In genomic region chr7:39554583-39555140, GRCh38 we compare ENCODE assay signal across 1 cellular context.
TF ChIP-seq lines count a peak whose summit lies in the region.

No MANE protein-coding gene starts in this region.

TF ChIP-seq in K562, 482 proteins besides CTCF, POLR2A, EP300 and RAD21:
- TF ChIP-seq ZNF316 (IDR thresholded peaks at IDR 0.05) (peak; percentile 72), C11orf30 (IDR thresholded peaks at IDR 0.05; ENCODE audit: low read depth) (peak; percentile 45; the same call in 1 of the 2 replicates), MAFG (tag; conservative IDR thresholded peaks at IDR 0.05) (peak; percentile 26; the same call in 1 of the 2 replicates), FOXA3 (CRISPR knock-in tag; conservative IDR thresholded peaks at IDR 0.05 in 1 of 2, IDR thresholded peaks at IDR 0.05 in 1 of 2) (no peak), HOXB6 (CRISPR knock-in tag; IDR thresholded peaks at IDR 0.05; ENCODE audit: borderline replicate concordance) (no peak)
